In the genomic region with DNA sequence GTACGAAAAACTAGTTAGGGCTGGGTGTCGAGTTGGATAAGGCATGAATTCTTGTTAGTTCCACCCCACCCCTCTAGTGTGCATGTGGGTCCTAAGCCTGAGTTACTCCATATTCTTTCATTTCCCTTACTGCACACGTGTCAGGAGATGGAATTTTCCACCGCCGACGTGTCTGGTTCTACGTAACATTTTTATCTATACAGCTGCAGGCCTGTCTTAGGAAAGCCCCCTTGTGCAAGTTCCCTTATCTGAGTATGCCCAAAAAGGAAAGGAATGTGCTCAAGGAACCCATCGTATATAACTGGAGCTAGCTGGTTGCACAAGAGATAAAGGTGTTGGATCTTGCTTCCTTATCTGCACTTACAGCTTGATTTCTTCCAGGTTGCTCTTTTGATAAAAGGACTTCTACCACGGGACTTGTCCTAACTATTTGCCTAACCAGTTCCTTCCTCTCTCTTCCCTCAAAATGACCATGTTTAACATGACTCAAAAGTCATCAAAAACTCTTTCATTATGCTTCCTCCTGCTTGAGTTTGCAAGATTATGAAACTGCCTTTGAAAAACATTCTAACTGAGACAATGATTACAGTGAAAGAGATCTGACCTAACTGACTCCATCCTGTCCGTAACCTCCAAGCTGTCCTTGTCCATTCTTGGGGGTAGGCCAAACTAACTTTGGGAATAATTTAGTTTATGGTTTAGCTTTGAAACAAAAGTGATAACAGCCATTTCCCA, we compare ENCODE assay signal across 1 cellular context.
A peak's percentile ranks its signal among the peaks of the same experiment; 100 is the strongest.
TF ChIP-seq lines count a peak whose summit lies in the region.

No MANE protein-coding gene starts in this region.

TF ChIP-seq in K562, 482 proteins besides CTCF, POLR2A, EP300 and RAD21 (continued from another document and continues in another):
- TF ChIP-seq, protein P1, sequence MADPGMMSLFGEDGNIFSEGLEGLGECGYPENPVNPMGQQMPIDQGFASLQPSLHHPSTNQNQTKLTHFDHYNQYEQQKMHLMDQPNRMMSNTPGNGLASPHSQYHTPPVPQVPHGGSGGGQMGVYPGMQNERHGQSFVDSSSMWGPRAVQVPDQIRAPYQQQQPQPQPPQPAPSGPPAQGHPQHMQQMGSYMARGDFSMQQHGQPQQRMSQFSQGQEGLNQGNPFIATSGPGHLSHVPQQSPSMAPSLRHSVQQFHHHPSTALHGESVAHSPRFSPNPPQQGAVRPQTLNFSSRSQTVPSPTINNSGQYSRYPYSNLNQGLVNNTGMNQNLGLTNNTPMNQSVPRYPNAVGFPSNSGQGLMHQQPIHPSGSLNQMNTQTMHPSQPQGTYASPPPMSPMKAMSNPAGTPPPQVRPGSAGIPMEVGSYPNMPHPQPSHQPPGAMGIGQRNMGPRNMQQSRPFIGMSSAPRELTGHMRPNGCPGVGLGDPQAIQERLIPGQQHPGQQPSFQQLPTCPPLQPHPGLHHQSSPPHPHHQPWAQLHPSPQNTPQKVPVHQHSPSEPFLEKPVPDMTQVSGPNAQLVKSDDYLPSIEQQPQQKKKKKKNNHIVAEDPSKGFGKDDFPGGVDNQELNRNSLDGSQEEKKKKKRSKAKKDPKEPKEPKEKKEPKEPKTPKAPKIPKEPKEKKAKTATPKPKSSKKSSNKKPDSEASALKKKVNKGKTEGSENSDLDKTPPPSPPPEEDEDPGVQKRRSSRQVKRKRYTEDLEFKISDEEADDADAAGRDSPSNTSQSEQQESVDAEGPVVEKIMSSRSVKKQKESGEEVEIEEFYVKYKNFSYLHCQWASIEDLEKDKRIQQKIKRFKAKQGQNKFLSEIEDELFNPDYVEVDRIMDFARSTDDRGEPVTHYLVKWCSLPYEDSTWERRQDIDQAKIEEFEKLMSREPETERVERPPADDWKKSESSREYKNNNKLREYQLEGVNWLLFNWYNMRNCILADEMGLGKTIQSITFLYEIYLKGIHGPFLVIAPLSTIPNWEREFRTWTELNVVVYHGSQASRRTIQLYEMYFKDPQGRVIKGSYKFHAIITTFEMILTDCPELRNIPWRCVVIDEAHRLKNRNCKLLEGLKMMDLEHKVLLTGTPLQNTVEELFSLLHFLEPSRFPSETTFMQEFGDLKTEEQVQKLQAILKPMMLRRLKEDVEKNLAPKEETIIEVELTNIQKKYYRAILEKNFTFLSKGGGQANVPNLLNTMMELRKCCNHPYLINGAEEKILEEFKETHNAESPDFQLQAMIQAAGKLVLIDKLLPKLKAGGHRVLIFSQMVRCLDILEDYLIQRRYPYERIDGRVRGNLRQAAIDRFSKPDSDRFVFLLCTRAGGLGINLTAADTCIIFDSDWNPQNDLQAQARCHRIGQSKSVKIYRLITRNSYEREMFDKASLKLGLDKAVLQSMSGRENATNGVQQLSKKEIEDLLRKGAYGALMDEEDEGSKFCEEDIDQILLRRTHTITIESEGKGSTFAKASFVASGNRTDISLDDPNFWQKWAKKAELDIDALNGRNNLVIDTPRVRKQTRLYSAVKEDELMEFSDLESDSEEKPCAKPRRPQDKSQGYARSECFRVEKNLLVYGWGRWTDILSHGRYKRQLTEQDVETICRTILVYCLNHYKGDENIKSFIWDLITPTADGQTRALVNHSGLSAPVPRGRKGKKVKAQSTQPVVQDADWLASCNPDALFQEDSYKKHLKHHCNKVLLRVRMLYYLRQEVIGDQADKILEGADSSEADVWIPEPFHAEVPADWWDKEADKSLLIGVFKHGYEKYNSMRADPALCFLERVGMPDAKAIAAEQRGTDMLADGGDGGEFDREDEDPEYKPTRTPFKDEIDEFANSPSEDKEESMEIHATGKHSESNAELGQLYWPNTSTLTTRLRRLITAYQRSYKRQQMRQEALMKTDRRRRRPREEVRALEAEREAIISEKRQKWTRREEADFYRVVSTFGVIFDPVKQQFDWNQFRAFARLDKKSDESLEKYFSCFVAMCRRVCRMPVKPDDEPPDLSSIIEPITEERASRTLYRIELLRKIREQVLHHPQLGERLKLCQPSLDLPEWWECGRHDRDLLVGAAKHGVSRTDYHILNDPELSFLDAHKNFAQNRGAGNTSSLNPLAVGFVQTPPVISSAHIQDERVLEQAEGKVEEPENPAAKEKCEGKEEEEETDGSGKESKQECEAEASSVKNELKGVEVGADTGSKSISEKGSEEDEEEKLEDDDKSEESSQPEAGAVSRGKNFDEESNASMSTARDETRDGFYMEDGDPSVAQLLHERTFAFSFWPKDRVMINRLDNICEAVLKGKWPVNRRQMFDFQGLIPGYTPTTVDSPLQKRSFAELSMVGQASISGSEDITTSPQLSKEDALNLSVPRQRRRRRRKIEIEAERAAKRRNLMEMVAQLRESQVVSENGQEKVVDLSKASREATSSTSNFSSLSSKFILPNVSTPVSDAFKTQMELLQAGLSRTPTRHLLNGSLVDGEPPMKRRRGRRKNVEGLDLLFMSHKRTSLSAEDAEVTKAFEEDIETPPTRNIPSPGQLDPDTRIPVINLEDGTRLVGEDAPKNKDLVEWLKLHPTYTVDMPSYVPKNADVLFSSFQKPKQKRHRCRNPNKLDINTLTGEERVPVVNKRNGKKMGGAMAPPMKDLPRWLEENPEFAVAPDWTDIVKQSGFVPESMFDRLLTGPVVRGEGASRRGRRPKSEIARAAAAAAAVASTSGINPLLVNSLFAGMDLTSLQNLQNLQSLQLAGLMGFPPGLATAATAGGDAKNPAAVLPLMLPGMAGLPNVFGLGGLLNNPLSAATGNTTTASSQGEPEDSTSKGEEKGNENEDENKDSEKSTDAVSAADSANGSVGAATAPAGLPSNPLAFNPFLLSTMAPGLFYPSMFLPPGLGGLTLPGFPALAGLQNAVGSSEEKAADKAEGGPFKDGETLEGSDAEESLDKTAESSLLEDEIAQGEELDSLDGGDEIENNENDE (IDR thresholded peaks at IDR 0.05; ENCODE audit: low read depth, low read length), result no peak
- TF ChIP-seq ELF1 (tag; IDR thresholded peaks at IDR 0.05), result peak; percentile 76
- no peak for TF ChIP-seq SAFB (IDR thresholded peaks at IDR 0.05; ENCODE audit: borderline replicate concordance, low read depth, low read length)
- no peak for TF ChIP-seq TFAM (CRISPR knock-in tag; conservative IDR thresholded peaks at IDR 0.05)
- peak; percentile 97 for TF ChIP-seq BCOR (IDR thresholded peaks at IDR 0.05)
- peak; percentile 99 for TF ChIP-seq ZNF239 (CRISPR knock-in tag; IDR thresholded peaks at IDR 0.05)
- TF ChIP-seq, protein P2, sequence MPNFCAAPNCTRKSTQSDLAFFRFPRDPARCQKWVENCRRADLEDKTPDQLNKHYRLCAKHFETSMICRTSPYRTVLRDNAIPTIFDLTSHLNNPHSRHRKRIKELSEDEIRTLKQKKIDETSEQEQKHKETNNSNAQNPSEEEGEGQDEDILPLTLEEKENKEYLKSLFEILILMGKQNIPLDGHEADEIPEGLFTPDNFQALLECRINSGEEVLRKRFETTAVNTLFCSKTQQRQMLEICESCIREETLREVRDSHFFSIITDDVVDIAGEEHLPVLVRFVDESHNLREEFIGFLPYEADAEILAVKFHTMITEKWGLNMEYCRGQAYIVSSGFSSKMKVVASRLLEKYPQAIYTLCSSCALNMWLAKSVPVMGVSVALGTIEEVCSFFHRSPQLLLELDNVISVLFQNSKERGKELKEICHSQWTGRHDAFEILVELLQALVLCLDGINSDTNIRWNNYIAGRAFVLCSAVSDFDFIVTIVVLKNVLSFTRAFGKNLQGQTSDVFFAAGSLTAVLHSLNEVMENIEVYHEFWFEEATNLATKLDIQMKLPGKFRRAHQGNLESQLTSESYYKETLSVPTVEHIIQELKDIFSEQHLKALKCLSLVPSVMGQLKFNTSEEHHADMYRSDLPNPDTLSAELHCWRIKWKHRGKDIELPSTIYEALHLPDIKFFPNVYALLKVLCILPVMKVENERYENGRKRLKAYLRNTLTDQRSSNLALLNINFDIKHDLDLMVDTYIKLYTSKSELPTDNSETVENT (CRISPR knock-in tag; IDR thresholded peaks at IDR 0.05), result no peak
- TF ChIP-seq FOXJ2 (tag; IDR thresholded peaks at IDR 0.05), result peak; percentile 98
- TF ChIP-seq ZNF79 (CRISPR knock-in tag; IDR thresholded peaks at IDR 0.05; ENCODE audit: low read depth), result peak; percentile 99
- 0 out of 2 replicates have a peak, but pooled peaks have one; percentile 74 for TF ChIP-seq CBX1 (IDR thresholded peaks at IDR 0.05; ENCODE audit: low read depth)
- peak; percentile 99 for TF ChIP-seq TEAD2 (tag; IDR thresholded peaks at IDR 0.05)
- no peak for TF ChIP-seq SNRNP70 (optimal IDR thresholded peaks at IDR 0.05; ENCODE audit: low read depth, low read length)
- peak; percentile 100 for TF ChIP-seq NCOR1 (IDR thresholded peaks at IDR 0.05)
- TF ChIP-seq MEF2D (tag; conservative IDR thresholded peaks at IDR 0.05; ENCODE audit: low read depth), result peak; percentile 99
- peak; percentile 92 for TF ChIP-seq POLR2H (tag; IDR thresholded peaks at IDR 0.05; ENCODE audit: low read depth)
- TF ChIP-seq ZNF184 (CRISPR knock-in tag; IDR thresholded peaks at IDR 0.05), result no peak
- peak; percentile 94 for TF ChIP-seq BHLHE40 (IDR thresholded peaks at IDR 0.05; ENCODE audit: low read length)
- peak; percentile 99 for TF ChIP-seq ZFP1 (CRISPR knock-in tag; IDR thresholded peaks at IDR 0.05)
- TF ChIP-seq ARHGAP35 (IDR thresholded peaks at IDR 0.05; ENCODE audit: partially characterized antibody), result no peak
- no peak for TF ChIP-seq PRMT5 (CRISPR knock-in tag; IDR thresholded peaks at IDR 0.05)
- TF ChIP-seq, protein P3, sequence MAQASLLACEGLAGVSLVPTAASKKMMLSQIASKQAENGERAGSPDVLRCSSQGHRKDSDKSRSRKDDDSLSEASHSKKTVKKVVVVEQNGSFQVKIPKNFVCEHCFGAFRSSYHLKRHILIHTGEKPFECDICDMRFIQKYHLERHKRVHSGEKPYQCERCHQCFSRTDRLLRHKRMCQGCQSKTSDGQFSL (CRISPR knock-in tag; IDR thresholded peaks at IDR 0.05), result no peak
- TF ChIP-seq, protein P3 (tag; IDR thresholded peaks at IDR 0.05), result peak in 1 of 2 experiments; percentile 100; a peak in 2 of 4 replicates
- TF ChIP-seq RBM15 (IDR thresholded peaks at IDR 0.05; ENCODE audit: insufficient read depth, low read length), result no peak
- TF ChIP-seq GTF2A2 (tag; IDR thresholded peaks at IDR 0.05), result peak; percentile 99
- TF ChIP-seq SMARCE1 (IDR thresholded peaks at IDR 0.05), result peak; percentile 99
- no peak for TF ChIP-seq FOXJ3 (CRISPR knock-in tag; IDR thresholded peaks at IDR 0.05)
- peak; percentile 90 for TF ChIP-seq CREB1 (IDR thresholded peaks at IDR 0.05)
- peak; percentile 72; the same call in 1 of the 2 replicates for TF ChIP-seq CREB1 (CRISPR knock-in tag; IDR thresholded peaks at IDR 0.05)
- TF ChIP-seq, protein P4, sequence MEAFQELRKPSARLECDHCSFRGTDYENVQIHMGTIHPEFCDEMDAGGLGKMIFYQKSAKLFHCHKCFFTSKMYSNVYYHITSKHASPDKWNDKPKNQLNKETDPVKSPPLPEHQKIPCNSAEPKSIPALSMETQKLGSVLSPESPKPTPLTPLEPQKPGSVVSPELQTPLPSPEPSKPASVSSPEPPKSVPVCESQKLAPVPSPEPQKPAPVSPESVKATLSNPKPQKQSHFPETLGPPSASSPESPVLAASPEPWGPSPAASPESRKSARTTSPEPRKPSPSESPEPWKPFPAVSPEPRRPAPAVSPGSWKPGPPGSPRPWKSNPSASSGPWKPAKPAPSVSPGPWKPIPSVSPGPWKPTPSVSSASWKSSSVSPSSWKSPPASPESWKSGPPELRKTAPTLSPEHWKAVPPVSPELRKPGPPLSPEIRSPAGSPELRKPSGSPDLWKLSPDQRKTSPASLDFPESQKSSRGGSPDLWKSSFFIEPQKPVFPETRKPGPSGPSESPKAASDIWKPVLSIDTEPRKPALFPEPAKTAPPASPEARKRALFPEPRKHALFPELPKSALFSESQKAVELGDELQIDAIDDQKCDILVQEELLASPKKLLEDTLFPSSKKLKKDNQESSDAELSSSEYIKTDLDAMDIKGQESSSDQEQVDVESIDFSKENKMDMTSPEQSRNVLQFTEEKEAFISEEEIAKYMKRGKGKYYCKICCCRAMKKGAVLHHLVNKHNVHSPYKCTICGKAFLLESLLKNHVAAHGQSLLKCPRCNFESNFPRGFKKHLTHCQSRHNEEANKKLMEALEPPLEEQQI (IDR thresholded peaks at IDR 0.05), result peak; percentile 100
- TF ChIP-seq ZNF584 (CRISPR knock-in tag; IDR thresholded peaks at IDR 0.05; ENCODE audit: low read depth), result peak; percentile 99
- peak; percentile 14; the same call in 1 of the 2 replicates for TF ChIP-seq CHD2 (IDR thresholded peaks at IDR 0.05; ENCODE audit: low read depth, low read length)
- peak; percentile 90 for TF ChIP-seq TOE1 (IDR thresholded peaks at IDR 0.05; ENCODE audit: borderline replicate concordance)
- no peak for TF ChIP-seq TOE1 (CRISPR knock-in tag; IDR thresholded peaks at IDR 0.05; ENCODE audit: borderline replicate concordance, low read depth)
- TF ChIP-seq, protein P5, sequence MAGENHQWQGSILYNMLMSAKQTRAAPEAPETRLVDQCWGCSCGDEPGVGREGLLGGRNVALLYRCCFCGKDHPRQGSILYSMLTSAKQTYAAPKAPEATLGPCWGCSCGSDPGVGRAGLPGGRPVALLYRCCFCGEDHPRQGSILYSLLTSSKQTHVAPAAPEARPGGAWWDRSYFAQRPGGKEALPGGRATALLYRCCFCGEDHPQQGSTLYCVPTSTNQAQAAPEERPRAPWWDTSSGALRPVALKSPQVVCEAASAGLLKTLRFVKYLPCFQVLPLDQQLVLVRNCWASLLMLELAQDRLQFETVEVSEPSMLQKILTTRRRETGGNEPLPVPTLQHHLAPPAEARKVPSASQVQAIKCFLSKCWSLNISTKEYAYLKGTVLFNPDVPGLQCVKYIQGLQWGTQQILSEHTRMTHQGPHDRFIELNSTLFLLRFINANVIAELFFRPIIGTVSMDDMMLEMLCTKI (IDR thresholded peaks at IDR 0.05; ENCODE audit: partially characterized antibody), result no peak
- TF ChIP-seq ZNF717 (CRISPR knock-in tag; IDR thresholded peaks at IDR 0.05), result 0 out of 2 replicates have a peak, but pooled peaks have one; percentile 60
- peak; percentile 69; the same call in 1 of the 2 replicates for TF ChIP-seq ZNF436 (CRISPR knock-in tag; IDR thresholded peaks at IDR 0.05)
- 0 out of 2 replicates have a peak, but pooled peaks have one; percentile 22 for TF ChIP-seq CBX5 (IDR thresholded peaks at IDR 0.05; ENCODE audit: borderline replicate concordance, low read depth)
- no peak for TF ChIP-seq SRSF1 (IDR thresholded peaks at IDR 0.05; ENCODE audit: low read depth, low read length)
